Comparison of ENCODE assay signal across 9 cellular contexts in genomic region chr18:34158881-34159690, GRCh38.
DNase-seq lines count a peak whose midpoint lies in the region; ATAC-seq and TF ChIP-seq lines count a peak whose summit lies in the region.
"Had no signal": no experiment of that assay in that cellular context is flagged by ENCODE, and none has a peak within 500 bp of the region (broad histone marks: within the 10 kb centered on the region; RNA-seq: fewer than 3 reads in every experiment).

No MANE protein-coding gene starts in this region.

- intact Hi-C loops in A673 (cut with micrococcal nuclease; ENCODE audit: unreplicated experiment) (loop anchor here (2.0 kb wide), 2 partner anchors 40 to 62 kb away; no protein-coding TSS in a partner anchor), Right ventricle myocardium inferior (cut with DNase I) (no loop called here)

- no peaks in the 10 kb centered on the region for H3K27me3 ChIP-seq in A673 (replicated peaks; ENCODE audit: insufficient read depth, low read depth, low read length, poor library complexity)
- H3K27me3 ChIP-seq in SJCRH30, result no peaks in the 10 kb centered on the region
- no peaks in the 10 kb centered on the region for H3K27me3 ChIP-seq in osteoblast (ENCODE audit: insufficient read depth, low read length)

- BruUV-seq in A673 (replicated peaks; lab: Mats Ljungman, UMichigan), result no TSS peak

- no peaks in the 10 kb centered on the region for H3K79me2 ChIP-seq in osteoblast (ENCODE audit: insufficient read depth, low read length)

- peak overlapping the region; percentile 65 for H3K4me3 ChIP-seq in A673 (ENCODE audit: low read depth, low read length, poor library complexity, severe bottlenecking)
- peak overlapping the region; percentile 56 for H3K4me3 ChIP-seq in SJCRH30
- peak overlapping the region; percentile 35 for H3K4me3 ChIP-seq in osteoblast (ENCODE audit: insufficient read depth, low read length)
- H3K4me3 ChIP-seq: skin epidermis had no signal

- TF ChIP-seq CTCF in A673 (conservative IDR thresholded peaks at IDR 0.05; ENCODE audit: low read depth, low read length), result peak; percentile 66
- TF ChIP-seq CTCF in osteoblast (IDR thresholded peaks at IDR 0.05; ENCODE audit: extremely low read depth, low read depth, low read length), result no peak

- peak overlapping the region; percentile 41 for H2AFZ ChIP-seq in osteoblast (ENCODE audit: low read length)

- peak overlapping the region; percentile 32 for H3K4me2 ChIP-seq in osteoblast (ENCODE audit: insufficient read depth, low read length)

- DNase-seq in A673 (ENCODE audit: low spot score), result peak; percentile 90
- DNase-seq in SJCRH30, result peak; percentile 74 to 83
- peak; percentile 62 for DNase-seq in Right ventricle myocardium inferior (ENCODE audit: missing footprints)
- peak; percentile 43 for DNase-seq in osteoblast (ENCODE audit: insufficient read length, low spot score, missing footprints)
- DNase-seq in effector CD8-positive, alpha-beta T cell (lab: John Stamatoyannopoulos, UW), result no peak
- DNase-seq in GDM1 (lab: John Stamatoyannopoulos, UW), result no peak

- ATAC-seq in HG03342 (IDR thresholded peaks at IDR 0.05; ENCODE audit: unreplicated experiment), result peak; percentile 64
- ATAC-seq in Right ventricle myocardium inferior, result peak; percentile 20
- ATAC-seq in GM19395 (IDR thresholded peaks at IDR 0.05; ENCODE audit: unreplicated experiment), result no peak

- H3K36me3 ChIP-seq in A673 (ENCODE audit: insufficient read depth, low read length, poor library complexity, severe bottlenecking), result no peaks in the 10 kb centered on the region
- no peaks in the 10 kb centered on the region for H3K36me3 ChIP-seq in SJCRH30
- no peaks in the 10 kb centered on the region for H3K36me3 ChIP-seq in osteoblast (ENCODE audit: insufficient read depth, low read length)

- no peaks in the 10 kb centered on the region for H3K9me3 ChIP-seq in A673 (ENCODE audit: low read depth, low read length, poor library complexity, severe bottlenecking)
- H3K9me3 ChIP-seq in SJCRH30 (replicated peaks), result no peaks in the 10 kb centered on the region
- H3K9me3 ChIP-seq in osteoblast (ENCODE audit: low read depth, low read length), result no peaks in the 10 kb centered on the region

- H3K4me1 ChIP-seq in A673 (ENCODE audit: insufficient read depth, low read length, poor library complexity, severe bottlenecking), result peaks cover 36% of the 10 kb centered on the region
- H3K4me1 ChIP-seq in SJCRH30, result peaks cover 5% of the 10 kb centered on the region
- no peaks in the 10 kb centered on the region for H3K4me1 ChIP-seq in osteoblast (ENCODE audit: insufficient read depth, low read length)

- no peaks in the 10 kb centered on the region for H4K20me1 ChIP-seq in osteoblast (ENCODE audit: insufficient read depth, low read length)

- POLR2A ChIA-PET in A673 (lab: Charles Lee; ENCODE audit: low non-redundant PET), result no interaction called here

- H3K27ac ChIP-seq in A673 (ENCODE audit: low read depth, low read length, poor library complexity, severe bottlenecking) (peak overlapping the region; percentile 77), SJCRH30 (peak overlapping the region; percentile 65), osteoblast (ENCODE audit: low read depth, low read length) (no peak overlapping the region)
- H3K27ac ChIP-seq: skin epidermis had no signal

- CTCF ChIA-PET in A673 (lab: Charles Lee), result interaction anchor here (0.7 kb wide), 1 partner anchor 11 kb away, joined by 3 read pairs; no protein-coding TSS in a partner anchor

Comparison
In these comparisons a context has a peak if more than half of its experiments do, and no peak if none do; other contexts are left out.
1. DNase-seq: peak in A673 (single experiment), SJCRH30 (2 of 2), Right ventricle myocardium inferior (single experiment) and osteoblast (single experiment); none in effector CD8-positive, alpha-beta T cell (single experiment) and GDM1 (single experiment).
2. Peak in every context shown above with its lines, with median percentiles within 50 percentile points of each other: H3K4me3 ChIP-seq.